Comparison of ENCODE assay signal across 26 cellular contexts in genomic region chr16:89013111-89013510, GRCh38. TPM values are rescaled to one million over a fixed set of nuclear protein-coding genes. Genes with fewer than 3 reads are reported as not detected.
"Had no signal": no experiment of that assay in that cellular context is flagged by ENCODE, and none has a peak within 500 bp of the region (broad histone marks: within the 10 kb centered on the region; RNA-seq: fewer than 3 reads in every experiment).

No MANE protein-coding gene starts in this region.

- H3K27ac ChIP-seq: epithelial cell of prostate, esophagus squamous epithelium, parathyroid adenoma, vagina, WERI-Rb-1 had no signal

- H2AFZ ChIP-seq: parathyroid adenoma had no signal

- H3K4me1 ChIP-seq: esophagus squamous epithelium, parathyroid adenoma, vagina had no signal

- DNase-seq: activated CD4-positive, alpha-beta T cell treated with anti-CD3 and anti-CD28 coated beads, Interleukin-2, amount 10 ng/mL, durations not matched to agents 24 days and 14 days; activated CD4-positive, CD25-positive, alpha-beta regulatory T cell treated with anti-CD3 and anti-CD28 coated beads, Interleukin-2, amount 50 U/mL, for 72 hours; activated CD8-positive, alpha-beta T cell treated with anti-CD3 and anti-CD28 coated beads for 36 hours; activated gamma-delta T cell treated with Interleukin-2 at 50 U/mL for 16 hours; activated naive CD4-positive, alpha-beta T cell treated with anti-CD3 and anti-CD28 coated beads, Interleukin-2, amount 50 U/mL, for 16 hours; activated T-cell treated with anti-CD3 and anti-CD28 coated beads, Interleukin-2, amount 50 U/mL, for 4 hours; amniotic stem cell; central memory CD4-positive, alpha-beta T cell; esophagus squamous epithelium; foreskin melanocyte; left ventricle myocardium superior; nucleus accumbens; small intestine; stimulated activated CD4-positive, alpha-beta T cell treated with anti-CD3 and anti-CD28 coated beads, Interleukin-4, amount 100 ng/mL, for 24 hours; stimulated activated naive CD8-positive, alpha-beta T cell treated with anti-CD3 and anti-CD28 coated beads, Interleukin-15, amount 100 ng/mL, for 72 hours; substantia nigra; SW 1271; T-helper 9 cell; WERI-Rb-1 had no signal

- H3K27me3 ChIP-seq: vagina had no signal

- H3K4me3 ChIP-seq: esophagus squamous epithelium, vagina had no signal

- ATAC-seq: activated CD8-positive, alpha-beta T cell treated with anti-CD3 and anti-CD28 coated beads for 36 hours; activated T-cell treated with anti-CD3 and anti-CD28 coated beads, Interleukin-2, amount 50 U/mL, for 4 hours; activated T-helper 17 cell treated with anti-CD3 and anti-CD28 coated beads, Interleukin-2, amount 50 U/mL, for 72 hours; left ventricle myocardium superior; sciatic nerve; stimulated activated memory B cell treated with anti-CD40 and anti-IgM and Interleukin-4, amounts not matched to agents 10 μg/mL and 1 μg/mL and 100 μg/mL, for 72 hours; stimulated activated naive CD8-positive, alpha-beta T cell treated with anti-CD3 and anti-CD28 coated beads, Interleukin-15, amount 100 ng/mL, for 72 hours had no signal

- H3K79me2 ChIP-seq: parathyroid adenoma had no signal

- H3K36me3 ChIP-seq: esophagus squamous epithelium, vagina, WERI-Rb-1 had no signal

- H3K9me3 ChIP-seq: esophagus squamous epithelium, vagina had no signal

RNA-seq across cellular contexts. Expression of gene CBFA2T3, which starts 36.1 kb away (rescaled TPM):
- total RNA-seq: activated CD4-positive, alpha-beta T cell treated with anti-CD3 and anti-CD28 coated beads, Interleukin-2, amount 10 ng/mL, durations not matched to agents 24 days and 14 days; lung microvascular endothelial cell had no signal
